Comparison of ENCODE assay signal across 17 cellular contexts in genomic region chr1:81430236-81430635, GRCh38.
"Had no signal": no experiment of that assay in that cellular context is flagged by ENCODE, and none has a peak within 500 bp of the region (broad histone marks: within the 10 kb centered on the region; RNA-seq: fewer than 3 reads in every experiment).

No MANE protein-coding gene starts in this region.

- H3K4me3 Mint-ChIP-seq: activated CD8-positive, alpha-beta T cell treated with anti-CD3 and anti-CD28 coated beads, Interleukin-2, amount 10 ng/mL, durations not matched to agents 7 days and 5 days; natural killer cell; stimulated activated naive CD8-positive, alpha-beta T cell treated with anti-CD3 and anti-CD28 coated beads, Interleukin-15, amount 100 ng/mL, for 72 hours; T-helper 1 cell treated with Interleukin-12 subunit alpha and Interleukin-12 subunit beta and Interleukin-4 antibody, amounts not matched to agents 30 μg/mL and 1 μg/mL, for 36 hours had no signal

- DNase-seq: activated CD4-positive, alpha-beta T cell treated with anti-CD3 and anti-CD28 coated beads for 48 hours; activated CD8-positive, alpha-beta memory T cell treated with anti-CD3 and anti-CD28 coated beads, Interleukin-2, amount 50 U/mL, for 48 hours; activated CD8-positive, alpha-beta T cell treated with anti-CD3 and anti-CD28 coated beads, Interleukin-2, amount 10 ng/mL, durations not matched to agents 7 days and 5 days; dorsolateral prefrontal cortex; foreskin keratinocyte; heart right ventricle; mucosa of descending colon; natural killer cell; ovary; stimulated activated CD4-positive, alpha-beta T cell treated with anti-CD3 and anti-CD28 coated beads, Interleukin-15, amount 100 ng/mL, for 24 hours; stimulated activated CD4-positive, alpha-beta T cell treated with anti-CD3 and anti-CD28 coated beads, Interleukin-4, amount 100 ng/mL, for 24 hours; stimulated activated naive CD8-positive, alpha-beta T cell treated with anti-CD3 and anti-CD28 coated beads, Interleukin-15, amount 100 ng/mL, for 72 hours; testis had no signal

- H3K4me1 ChIP-seq: ascending aorta, foreskin keratinocyte, testis had no signal

- H3K27me3 Mint-ChIP-seq: stimulated activated naive CD8-positive, alpha-beta T cell treated with anti-CD3 and anti-CD28 coated beads, Interleukin-15, amount 100 ng/mL, for 72 hours had no signal

- FAIRE-seq: endothelial cell of umbilical vein, urothelium cell line had no signal

- H3K27me3 ChIP-seq: ascending aorta, foreskin keratinocyte, heart right ventricle, ovary, testis had no signal

- ATAC-seq: activated CD8-positive, alpha-beta T cell treated with anti-CD3 and anti-CD28 coated beads, Interleukin-2, amount 10 ng/mL, durations not matched to agents 7 days and 5 days; foreskin keratinocyte; mucosa of descending colon; natural killer cell; stimulated activated naive CD8-positive, alpha-beta T cell treated with anti-CD3 and anti-CD28 coated beads, Interleukin-15, amount 100 ng/mL, for 72 hours had no signal

- H3K4me3 ChIP-seq: ascending aorta, dorsolateral prefrontal cortex, heart right ventricle, mucosa of descending colon, ovary, testis had no signal

- H3K27ac Mint-ChIP-seq: activated CD8-positive, alpha-beta T cell treated with anti-CD3 and anti-CD28 coated beads, Interleukin-2, amount 10 ng/mL, durations not matched to agents 7 days and 5 days; natural killer cell; T-helper 1 cell treated with Interleukin-12 subunit alpha and Interleukin-12 subunit beta and Interleukin-4 antibody, amounts not matched to agents 30 μg/mL and 1 μg/mL, for 36 hours had no signal

- H3K9me3 ChIP-seq: ascending aorta, heart right ventricle, mucosa of descending colon, ovary, testis had no signal

- H3K9me3 Mint-ChIP-seq: T-helper 1 cell treated with Interleukin-12 subunit alpha and Interleukin-12 subunit beta and Interleukin-4 antibody, amounts not matched to agents 30 μg/mL and 1 μg/mL, for 36 hours had no signal

- H3K36me3 ChIP-seq: ascending aorta, heart right ventricle, ovary had no signal

- H3K36me3 Mint-ChIP-seq: natural killer cell had no signal

- H3K27ac ChIP-seq: ascending aorta, foreskin keratinocyte, ovary, testis had no signal

- H3K4me1 Mint-ChIP-seq: natural killer cell; stimulated activated naive CD8-positive, alpha-beta T cell treated with anti-CD3 and anti-CD28 coated beads, Interleukin-15, amount 100 ng/mL, for 72 hours had no signal
